Comparison of ENCODE assay signal across 8 cellular contexts in the genomic region with DNA sequence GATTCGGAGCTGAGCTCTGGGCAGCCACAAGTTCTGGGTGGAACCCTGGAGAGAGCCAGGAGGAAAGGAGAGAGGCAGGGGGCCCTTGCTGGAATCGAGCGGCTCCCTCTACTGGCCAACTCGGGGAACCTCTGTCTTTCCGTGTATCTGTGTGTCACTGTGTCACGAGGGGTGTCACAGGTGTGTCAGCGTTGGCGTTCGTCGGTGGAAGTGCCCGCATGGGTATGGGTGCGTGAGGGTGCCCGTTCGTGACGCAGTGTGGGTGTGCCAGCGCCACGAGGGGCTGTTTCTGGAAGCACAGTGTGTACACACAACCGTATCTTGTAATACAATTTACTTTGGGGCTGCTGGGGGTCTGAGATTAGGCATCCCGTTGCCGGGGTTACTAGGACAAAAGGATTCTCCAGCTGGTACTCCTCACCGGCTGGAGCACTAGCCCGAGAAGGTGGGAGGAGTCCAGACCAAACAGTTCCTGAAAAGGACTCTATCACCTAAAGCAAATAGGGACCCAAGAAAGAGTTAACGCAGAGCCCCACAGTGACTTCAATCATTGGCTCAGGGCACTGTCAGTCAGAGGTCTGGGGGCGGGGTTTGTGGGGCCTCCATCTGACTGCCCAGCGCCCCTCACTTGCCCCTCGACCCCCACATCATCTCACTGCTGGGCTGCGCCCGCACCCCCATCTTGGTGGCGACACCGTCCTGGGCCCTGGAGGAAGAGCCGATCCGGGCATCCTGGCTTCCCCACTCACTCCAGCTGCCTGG. TPM values are rescaled to one million over a fixed set of nuclear protein-coding genes. Genes with fewer than 3 reads are reported as not detected.
A peak's percentile ranks its signal among the peaks of the same experiment; 100 is the strongest.
DNase-seq lines count a peak whose midpoint lies in the region; ATAC-seq and TF ChIP-seq lines count a peak whose summit lies in the region.

No MANE protein-coding gene starts in this region.

- DNase-seq in DMS53 treated with DMSO at 0.1 percent for 48 hours (lab: John Stamatoyannopoulos, UW; ENCODE audit: unreplicated experiment) (peak; percentile 91), H4 (ENCODE audit: low spot score) (peak; percentile 90), LNCaP clone FGC (ENCODE audit: low read depth) (peak; percentile 96), RKO (ENCODE audit: low spot score) (peak; percentile 95), fibroblast of lung (ENCODE audit: low read depth in 2 of 2) (peak; percentile 92 to 94)
- peak; percentile 85 for DNase-seq in activated T-helper 1 cell treated with anti-CD3 and anti-CD28 coated beads, Interleukin-12 subunit alpha, Interleukin-12 subunit beta, Interleukin-2, Interleukin-4 antibody, amounts not matched to agents 30 ng/mL and 10 ng/mL and 1 ng/mL, durations not matched to agents 14 hours and 24 hours and 36 hours (ENCODE audit: low spot score)
- DNase-seq in naive thymus-derived CD8-positive, alpha-beta T cell: peak; percentile 85 to 99 (median 98)
- DNase-seq in stimulated activated naive CD4-positive, alpha-beta T cell treated with Interleukin-2 at 50 U/mL for 16 hours (lab: John Stamatoyannopoulos, UW): peak; percentile 90

- H3K27ac ChIP-seq in fibroblast of lung (ENCODE audit: insufficient read depth, low read length): peak overlapping the region; percentile 48

- POLR2A ChIA-PET in naive thymus-derived CD8-positive, alpha-beta T cell (lab: Charles Lee): interaction anchor here (0.6 to 8.8 kb wide), 11 partner anchors 9 to 235 kb away, joined by 3 to 52 read pairs (median 5); a partner anchor contains a TSS

- intact Hi-C loops in activated T-helper 1 cell treated with anti-CD3 and anti-CD28 coated beads, Interleukin-12 subunit alpha, Interleukin-12 subunit beta, Interleukin-2, Interleukin-4 antibody, amounts not matched to agents 30 ng/mL and 10 ng/mL and 1 ng/mL, durations not matched to agents 14 hours and 24 hours and 36 hours (cut with micrococcal nuclease): loop anchor here (1.0 to 5.0 kb wide), 11 partner anchors 16 to 1696 kb away; a partner anchor contains a TSS

- peak; percentile 84 for TF ChIP-seq CTCF in LNCaP clone FGC (IDR thresholded peaks at IDR 0.05; ENCODE audit: control insufficient read depth, extremely low read depth, insufficient read depth)
- peak; percentile 83 to 95 for TF ChIP-seq CTCF in fibroblast of lung (conservative IDR thresholded peaks at IDR 0.05 in 1 of 2, IDR thresholded peaks at IDR 0.05 in 1 of 2; ENCODE audit: low read depth in 1 of 2, low read length in 2 of 2)

- H3K27me3 ChIP-seq in fibroblast of lung (ENCODE audit: control insufficient read depth, insufficient read depth, low read length): no peaks in the 10 kb centered on the region

- H3K36me3 ChIP-seq in fibroblast of lung (ENCODE audit: control insufficient read depth, insufficient read depth, low read length): no peaks in the 10 kb centered on the region

- peaks cover 53% of the 10 kb centered on the region for H3K4me1 Mint-ChIP-seq in activated T-helper 1 cell treated with anti-CD3 and anti-CD28 coated beads, Interleukin-12 subunit alpha, Interleukin-12 subunit beta, Interleukin-2, Interleukin-4 antibody, amounts not matched to agents 30 ng/mL and 10 ng/mL and 1 ng/mL, durations not matched to agents 14 hours and 24 hours and 36 hours (ENCODE audit: low read depth)
- peaks cover 37 to 61% (median 51%) of the 10 kb centered on the region in 4 donors for H3K4me1 Mint-ChIP-seq in naive thymus-derived CD8-positive, alpha-beta T cell

- H3K4me2 ChIP-seq in fibroblast of lung (ENCODE audit: extremely low read depth, insufficient read depth, low read length): peak overlapping the region; percentile 81

- H3K36me3 Mint-ChIP-seq in activated T-helper 1 cell treated with anti-CD3 and anti-CD28 coated beads, Interleukin-12 subunit alpha, Interleukin-12 subunit beta, Interleukin-2, Interleukin-4 antibody, amounts not matched to agents 30 ng/mL and 10 ng/mL and 1 ng/mL, durations not matched to agents 14 hours and 24 hours and 36 hours (ENCODE audit: low read depth): no peaks in the 10 kb centered on the region
- peaks cover 7 to 15% (median 11%) of the 10 kb centered on the region in 3 donors for H3K36me3 Mint-ChIP-seq in naive thymus-derived CD8-positive, alpha-beta T cell

- peaks cover 21% of the 10 kb centered on the region for H3K79me2 ChIP-seq in fibroblast of lung (ENCODE audit: control insufficient read depth, insufficient read depth, low read length)

- peaks cover 3% of the 10 kb centered on the region for H3K27me3 Mint-ChIP-seq in activated T-helper 1 cell treated with anti-CD3 and anti-CD28 coated beads, Interleukin-12 subunit alpha, Interleukin-12 subunit beta, Interleukin-2, Interleukin-4 antibody, amounts not matched to agents 30 ng/mL and 10 ng/mL and 1 ng/mL, durations not matched to agents 14 hours and 24 hours and 36 hours (ENCODE audit: insufficient read depth)
- peaks cover 0 to 2% (median 0%) of the 10 kb centered on the region in 5 donors for H3K27me3 Mint-ChIP-seq in naive thymus-derived CD8-positive, alpha-beta T cell

- H3K27ac Mint-ChIP-seq in activated T-helper 1 cell treated with anti-CD3 and anti-CD28 coated beads, Interleukin-12 subunit alpha, Interleukin-12 subunit beta, Interleukin-2, Interleukin-4 antibody, amounts not matched to agents 30 ng/mL and 10 ng/mL and 1 ng/mL, durations not matched to agents 14 hours and 24 hours and 36 hours: peak overlapping the region; percentile 95
- H3K27ac Mint-ChIP-seq in naive thymus-derived CD8-positive, alpha-beta T cell: peak overlapping the region; percentile 96 to 100 (median 100)

- no peaks in the 10 kb centered on the region for H3K9me3 ChIP-seq in fibroblast of lung (ENCODE audit: control insufficient read depth, insufficient read depth, low read depth, low read length)

- H3K4me3 ChIP-seq in LNCaP clone FGC (ENCODE audit: low read depth, low read length) (peak overlapping the region; percentile 75), fibroblast of lung (replicated peaks in 1 of 4; ENCODE audit: control extremely low read depth in 1 of 4, insufficient read depth in 1 of 4, low read depth in 3 of 4, low read length in 4 of 4) (peak overlapping the region; percentile 67 to 80 (median 76))

- no peaks in the 10 kb centered on the region for H3K9me3 Mint-ChIP-seq in activated T-helper 1 cell treated with anti-CD3 and anti-CD28 coated beads, Interleukin-12 subunit alpha, Interleukin-12 subunit beta, Interleukin-2, Interleukin-4 antibody, amounts not matched to agents 30 ng/mL and 10 ng/mL and 1 ng/mL, durations not matched to agents 14 hours and 24 hours and 36 hours
- H3K9me3 Mint-ChIP-seq in naive thymus-derived CD8-positive, alpha-beta T cell: peaks cover 0 to 2% (median 0%) of the 10 kb centered on the region in 9 donors

- H3K4me1 ChIP-seq in fibroblast of lung (ENCODE audit: control insufficient read depth, extremely low read depth, insufficient read depth, low read length): peaks cover 21% of the 10 kb centered on the region

- peak overlapping the region; percentile 86 for H2AFZ ChIP-seq in fibroblast of lung (ENCODE audit: low read length)

- peak; percentile 56 to 70 for ATAC-seq in naive thymus-derived CD8-positive, alpha-beta T cell

- peak overlapping the region; percentile 93 for H3K4me3 Mint-ChIP-seq in activated T-helper 1 cell treated with anti-CD3 and anti-CD28 coated beads, Interleukin-12 subunit alpha, Interleukin-12 subunit beta, Interleukin-2, Interleukin-4 antibody, amounts not matched to agents 30 ng/mL and 10 ng/mL and 1 ng/mL, durations not matched to agents 14 hours and 24 hours and 36 hours
- H3K4me3 Mint-ChIP-seq in naive thymus-derived CD8-positive, alpha-beta T cell: peak overlapping the region; percentile 93 to 99 (median 96)

- H3K9ac ChIP-seq in fibroblast of lung (ENCODE audit: insufficient read depth, low read length): peak overlapping the region; percentile 38

- no peaks in the 10 kb centered on the region for H4K20me1 ChIP-seq in fibroblast of lung (ENCODE audit: control insufficient read depth, extremely low read depth, insufficient read depth, low read length)

RNA-seq across cellular contexts. Expression of a gene that starts 2.6 kb away (rescaled TPM):
- total RNA-seq in H4 (2014; rRNA removed; shearing (Covaris generic)): 3.3 and 7.5 TPM in 2 replicates
- 27.3 and 32.4 TPM in 2 replicates for total RNA-seq in activated T-helper 1 cell treated with anti-CD3 and anti-CD28 coated beads, Interleukin-12 subunit alpha, Interleukin-12 subunit beta, Interleukin-2, Interleukin-4 antibody, amounts not matched to agents 30 ng/mL and 10 ng/mL and 1 ng/mL, durations not matched to agents 14 hours and 24 hours and 36 hours
- 11.0 and 23.1 TPM in 2 replicates for total RNA-seq in fibroblast of lung
- 7.0 and 11.5 TPM in 2 replicates for polyA plus RNA-seq in fibroblast of lung
- polyA plus RNA-seq in fibroblast of lung (2012): 33.6 and 51.9 TPM in 2 replicates
- 38.0 and 48.2 TPM in 2 replicates for polyA minus RNA-seq in fibroblast of lung (ENCODE audit: low replicate concordance)
- total RNA-seq in naive thymus-derived CD8-positive, alpha-beta T cell: 100 to 1,000 TPM; 283 TPM
- 1 to 10 TPM; 3.1 to 8.7 (median 4.3) TPM for polyA plus RNA-seq in naive thymus-derived CD8-positive, alpha-beta T cell

RNA-seq across cellular contexts. Expression of a gene that starts 27.8 kb away (rescaled TPM):
- total RNA-seq in H4 (2014; rRNA removed; shearing (Covaris generic)): not detected in 2 replicates
- total RNA-seq in activated T-helper 1 cell treated with anti-CD3 and anti-CD28 coated beads, Interleukin-12 subunit alpha, Interleukin-12 subunit beta, Interleukin-2, Interleukin-4 antibody, amounts not matched to agents 30 ng/mL and 10 ng/mL and 1 ng/mL, durations not matched to agents 14 hours and 24 hours and 36 hours: not detected in 2 replicates
- total RNA-seq in fibroblast of lung: not detected in 2 replicates
- polyA plus RNA-seq in fibroblast of lung: not detected in 2 replicates
- 0.13 and 0.14 TPM in 2 replicates for polyA plus RNA-seq in fibroblast of lung (2012)
- polyA minus RNA-seq in fibroblast of lung (ENCODE audit: low replicate concordance): 0.35 TPM in 1 of 2 replicates, not detected in the other
- under 1 TPM in 1 of 2 experiments, not detected in 1; 0.52 TPM for total RNA-seq in naive thymus-derived CD8-positive, alpha-beta T cell
- under 1 TPM in 1 of 3 donors, not detected in 2; 0.22 TPM for polyA plus RNA-seq in naive thymus-derived CD8-positive, alpha-beta T cell

RNA-seq across cellular contexts. Expression of a gene that starts 43.3 kb away (rescaled TPM):
- not detected in 2 replicates for total RNA-seq in H4 (2014; rRNA removed; shearing (Covaris generic))
- total RNA-seq in activated T-helper 1 cell treated with anti-CD3 and anti-CD28 coated beads, Interleukin-12 subunit alpha, Interleukin-12 subunit beta, Interleukin-2, Interleukin-4 antibody, amounts not matched to agents 30 ng/mL and 10 ng/mL and 1 ng/mL, durations not matched to agents 14 hours and 24 hours and 36 hours: not detected in 2 replicates
- not detected in 2 replicates for total RNA-seq in fibroblast of lung
- not detected in 2 replicates for polyA plus RNA-seq in fibroblast of lung
- polyA plus RNA-seq in fibroblast of lung (2012): not detected in 2 replicates
- not detected in 2 replicates for polyA minus RNA-seq in fibroblast of lung (ENCODE audit: low replicate concordance)
- not detected for total RNA-seq in naive thymus-derived CD8-positive, alpha-beta T cell
- not detected for polyA plus RNA-seq in naive thymus-derived CD8-positive, alpha-beta T cell

RNA-seq across cellular contexts. Expression of a gene that starts 44.6 kb away (rescaled TPM):
- not detected in 2 replicates for total RNA-seq in H4 (2014; rRNA removed; shearing (Covaris generic))
- 5.1 and 5.5 TPM in 2 replicates for total RNA-seq in activated T-helper 1 cell treated with anti-CD3 and anti-CD28 coated beads, Interleukin-12 subunit alpha, Interleukin-12 subunit beta, Interleukin-2, Interleukin-4 antibody, amounts not matched to agents 30 ng/mL and 10 ng/mL and 1 ng/mL, durations not matched to agents 14 hours and 24 hours and 36 hours
- total RNA-seq in fibroblast of lung: not detected in 2 replicates
- polyA plus RNA-seq in fibroblast of lung: not detected in 2 replicates
- polyA plus RNA-seq in fibroblast of lung (2012): not detected in 2 replicates
- polyA minus RNA-seq in fibroblast of lung (ENCODE audit: low replicate concordance): not detected in 2 replicates
- total RNA-seq in naive thymus-derived CD8-positive, alpha-beta T cell: 1 to 10 TPM; 3.2 to 3.5 TPM
- under 1 TPM; 0.17 to 0.63 (median 0.29) TPM for polyA plus RNA-seq in naive thymus-derived CD8-positive, alpha-beta T cell

Comparison
In these comparisons a context has a peak if more than half of its experiments do, and no peak if none do; other contexts are left out.
1. Peak in every context shown above with its lines: DNase-seq, ATAC-seq, H3K4me3 ChIP-seq and H3K27ac ChIP-seq.